Comparison of ENCODE assay signal across 1 cellular context in the genomic region with DNA sequence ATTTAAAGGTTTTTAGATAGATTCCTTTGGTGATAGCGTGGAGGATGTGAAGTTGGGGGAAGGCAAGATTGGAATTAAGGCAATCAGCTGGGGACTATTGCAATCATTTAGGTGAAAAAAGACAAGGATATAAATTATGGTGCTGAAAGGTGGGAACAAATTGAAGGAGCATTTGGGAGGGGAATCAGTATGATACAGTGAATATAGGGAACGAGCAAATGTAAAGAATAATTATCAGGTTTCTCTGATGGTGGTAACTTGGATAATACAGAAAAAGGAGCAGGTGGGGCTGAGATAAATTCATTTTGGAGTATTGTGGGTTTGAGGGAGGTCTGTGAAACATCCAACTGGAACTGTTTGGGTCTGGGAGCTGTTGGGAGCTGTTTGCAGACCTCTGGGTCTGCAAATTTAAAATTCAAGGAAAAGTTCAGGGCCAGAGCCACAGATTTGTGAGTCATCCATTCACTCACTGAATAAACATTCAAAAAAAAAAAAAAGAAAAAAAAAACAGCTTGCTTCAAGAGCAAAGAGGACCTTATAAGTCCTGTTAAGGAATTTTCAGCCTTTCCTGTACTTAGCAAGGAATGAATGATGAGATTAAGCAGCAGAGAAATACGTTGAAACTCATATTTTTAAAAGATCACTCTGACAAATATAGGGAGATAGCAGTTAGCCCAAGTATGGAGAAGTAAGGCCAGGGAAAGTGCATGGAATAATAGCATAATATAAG.
TF ChIP-seq lines count a peak whose summit lies in the region.

No MANE protein-coding gene starts in this region.

TF ChIP-seq in HepG2, 621 proteins besides CTCF, POLR2A, EP300 and RAD21 (continued from another document and continues in another):
- TF ChIP-seq, protein P1, sequence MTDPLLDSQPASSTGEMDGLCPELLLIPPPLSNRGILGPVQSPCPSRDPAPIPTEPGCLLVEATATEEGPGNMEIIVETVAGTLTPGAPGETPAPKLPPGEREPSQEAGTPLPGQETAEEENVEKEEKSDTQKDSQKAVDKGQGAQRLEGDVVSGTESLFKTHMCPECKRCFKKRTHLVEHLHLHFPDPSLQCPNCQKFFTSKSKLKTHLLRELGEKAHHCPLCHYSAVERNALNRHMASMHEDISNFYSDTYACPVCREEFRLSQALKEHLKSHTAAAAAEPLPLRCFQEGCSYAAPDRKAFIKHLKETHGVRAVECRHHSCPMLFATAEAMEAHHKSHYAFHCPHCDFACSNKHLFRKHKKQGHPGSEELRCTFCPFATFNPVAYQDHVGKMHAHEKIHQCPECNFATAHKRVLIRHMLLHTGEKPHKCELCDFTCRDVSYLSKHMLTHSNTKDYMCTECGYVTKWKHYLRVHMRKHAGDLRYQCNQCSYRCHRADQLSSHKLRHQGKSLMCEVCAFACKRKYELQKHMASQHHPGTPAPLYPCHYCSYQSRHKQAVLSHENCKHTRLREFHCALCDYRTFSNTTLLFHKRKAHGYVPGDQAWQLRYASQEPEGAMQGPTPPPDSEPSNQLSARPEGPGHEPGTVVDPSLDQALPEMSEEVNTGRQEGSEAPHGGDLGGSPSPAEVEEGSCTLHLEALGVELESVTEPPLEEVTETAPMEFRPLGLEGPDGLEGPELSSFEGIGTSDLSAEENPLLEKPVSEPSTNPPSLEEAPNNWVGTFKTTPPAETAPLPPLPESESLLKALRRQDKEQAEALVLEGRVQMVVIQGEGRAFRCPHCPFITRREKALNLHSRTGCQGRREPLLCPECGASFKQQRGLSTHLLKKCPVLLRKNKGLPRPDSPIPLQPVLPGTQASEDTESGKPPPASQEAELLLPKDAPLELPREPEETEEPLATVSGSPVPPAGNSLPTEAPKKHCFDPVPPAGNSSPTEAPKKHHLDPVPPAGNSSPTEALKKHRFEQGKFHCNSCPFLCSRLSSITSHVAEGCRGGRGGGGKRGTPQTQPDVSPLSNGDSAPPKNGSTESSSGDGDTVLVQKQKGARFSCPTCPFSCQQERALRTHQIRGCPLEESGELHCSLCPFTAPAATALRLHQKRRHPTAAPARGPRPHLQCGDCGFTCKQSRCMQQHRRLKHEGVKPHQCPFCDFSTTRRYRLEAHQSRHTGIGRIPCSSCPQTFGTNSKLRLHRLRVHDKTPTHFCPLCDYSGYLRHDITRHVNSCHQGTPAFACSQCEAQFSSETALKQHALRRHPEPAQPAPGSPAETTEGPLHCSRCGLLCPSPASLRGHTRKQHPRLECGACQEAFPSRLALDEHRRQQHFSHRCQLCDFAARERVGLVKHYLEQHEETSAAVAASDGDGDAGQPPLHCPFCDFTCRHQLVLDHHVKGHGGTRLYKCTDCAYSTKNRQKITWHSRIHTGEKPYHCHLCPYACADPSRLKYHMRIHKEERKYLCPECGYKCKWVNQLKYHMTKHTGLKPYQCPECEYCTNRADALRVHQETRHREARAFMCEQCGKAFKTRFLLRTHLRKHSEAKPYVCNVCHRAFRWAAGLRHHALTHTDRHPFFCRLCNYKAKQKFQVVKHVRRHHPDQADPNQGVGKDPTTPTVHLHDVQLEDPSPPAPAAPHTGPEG (CRISPR knock-in tag; IDR thresholded peaks at IDR 0.05): no peak
- TF ChIP-seq PRMT3 (CRISPR knock-in tag; IDR thresholded peaks at IDR 0.05; ENCODE audit: borderline replicate concordance, low read depth) (no peak), HNF4G (IDR thresholded peaks at IDR 0.05; ENCODE audit: borderline replicate concordance, low read depth, low read length) (peak; percentile 42; the same call in 1 of the 2 replicates), HNF4G (CRISPR knock-in tag; IDR thresholded peaks at IDR 0.05; ENCODE audit: borderline replicate concordance, low read depth) (no peak), HMGA1 (CRISPR knock-in tag; conservative IDR thresholded peaks at IDR 0.05) (no peak), ZC3H4 (CRISPR knock-in tag; IDR thresholded peaks at IDR 0.05; ENCODE audit: borderline replicate concordance) (no peak), XRCC5 (optimal IDR thresholded peaks at IDR 0.05; ENCODE audit: low read length) (no peak), HDAC2 (CRISPR knock-in tag; IDR thresholded peaks at IDR 0.05) (peak; percentile 42; the same call in 1 of the 2 replicates), NAIF1 (CRISPR knock-in tag; IDR thresholded peaks at IDR 0.05; ENCODE audit: borderline replicate concordance) (no peak), ZNF33B (CRISPR knock-in tag; IDR thresholded peaks at IDR 0.05) (no peak), ZBTB20 (CRISPR knock-in tag; IDR thresholded peaks at IDR 0.05; ENCODE audit: borderline replicate concordance, low read depth) (no peak), ZNF781 (CRISPR knock-in tag; IDR thresholded peaks at IDR 0.05; ENCODE audit: borderline replicate concordance, not compliant biosample characterization) (no peak), ZSCAN9 (CRISPR knock-in tag; IDR thresholded peaks at IDR 0.05; ENCODE audit: borderline replicate concordance) (no peak), NFRKB (IDR thresholded peaks at IDR 0.05) (no peak), DR1 (CRISPR knock-in tag; IDR thresholded peaks at IDR 0.05) (no peak), ZNF776 (CRISPR knock-in tag; IDR thresholded peaks at IDR 0.05) (no peak), ZFP82 (CRISPR knock-in tag; IDR thresholded peaks at IDR 0.05; ENCODE audit: borderline replicate concordance) (no peak), ZNF709 (CRISPR knock-in tag; IDR thresholded peaks at IDR 0.05) (no peak), ISL2 (CRISPR knock-in tag; IDR thresholded peaks at IDR 0.05) (peak; percentile 86), U2AF2 (IDR thresholded peaks at IDR 0.05; ENCODE audit: low read depth, low read length) (no peak), SP4 (CRISPR knock-in tag; IDR thresholded peaks at IDR 0.05) (no peak), ZNF775 (CRISPR knock-in tag; IDR thresholded peaks at IDR 0.05; ENCODE audit: borderline replicate concordance) (no peak), NFKB2 (CRISPR knock-in tag; IDR thresholded peaks at IDR 0.05; ENCODE audit: borderline replicate concordance) (no peak), ZNF510 (CRISPR knock-in tag; IDR thresholded peaks at IDR 0.05; ENCODE audit: low read depth) (no peak), CCAR2 (optimal IDR thresholded peaks at IDR 0.05; ENCODE audit: low read depth, low read length) (no peak), ZNF496 (CRISPR knock-in tag; IDR thresholded peaks at IDR 0.05; ENCODE audit: insufficient replicate concordance) (no peak)
- TF ChIP-seq, protein P2, sequence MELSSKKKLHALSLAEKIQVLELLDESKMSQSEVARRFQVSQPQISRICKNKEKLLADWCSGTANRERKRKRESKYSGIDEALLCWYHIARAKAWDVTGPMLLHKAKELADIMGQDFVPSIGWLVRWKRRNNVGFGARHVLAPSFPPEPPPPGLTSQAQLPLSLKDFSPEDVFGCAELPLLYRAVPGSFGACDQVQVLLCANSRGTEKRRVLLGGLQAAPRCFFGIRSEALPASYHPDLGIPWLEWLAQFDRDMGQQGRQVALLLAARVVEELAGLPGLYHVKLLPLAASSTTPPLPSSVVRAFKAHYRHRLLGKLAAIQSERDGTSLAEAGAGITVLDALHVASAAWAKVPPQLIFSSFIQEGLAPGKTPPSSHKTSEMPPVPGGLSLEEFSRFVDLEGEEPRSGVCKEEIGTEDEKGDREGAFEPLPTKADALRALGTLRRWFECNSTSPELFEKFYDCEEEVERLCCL (CRISPR knock-in tag; IDR thresholded peaks at IDR 0.05; ENCODE audit: borderline replicate concordance): no peak
- TF ChIP-seq, protein P3, sequence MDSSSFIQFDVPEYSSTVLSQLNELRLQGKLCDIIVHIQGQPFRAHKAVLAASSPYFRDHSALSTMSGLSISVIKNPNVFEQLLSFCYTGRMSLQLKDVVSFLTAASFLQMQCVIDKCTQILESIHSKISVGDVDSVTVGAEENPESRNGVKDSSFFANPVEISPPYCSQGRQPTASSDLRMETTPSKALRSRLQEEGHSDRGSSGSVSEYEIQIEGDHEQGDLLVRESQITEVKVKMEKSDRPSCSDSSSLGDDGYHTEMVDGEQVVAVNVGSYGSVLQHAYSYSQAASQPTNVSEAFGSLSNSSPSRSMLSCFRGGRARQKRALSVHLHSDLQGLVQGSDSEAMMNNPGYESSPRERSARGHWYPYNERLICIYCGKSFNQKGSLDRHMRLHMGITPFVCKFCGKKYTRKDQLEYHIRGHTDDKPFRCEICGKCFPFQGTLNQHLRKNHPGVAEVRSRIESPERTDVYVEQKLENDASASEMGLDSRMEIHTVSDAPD (CRISPR knock-in tag; IDR thresholded peaks at IDR 0.05): no peak
- TF ChIP-seq, protein P4, sequence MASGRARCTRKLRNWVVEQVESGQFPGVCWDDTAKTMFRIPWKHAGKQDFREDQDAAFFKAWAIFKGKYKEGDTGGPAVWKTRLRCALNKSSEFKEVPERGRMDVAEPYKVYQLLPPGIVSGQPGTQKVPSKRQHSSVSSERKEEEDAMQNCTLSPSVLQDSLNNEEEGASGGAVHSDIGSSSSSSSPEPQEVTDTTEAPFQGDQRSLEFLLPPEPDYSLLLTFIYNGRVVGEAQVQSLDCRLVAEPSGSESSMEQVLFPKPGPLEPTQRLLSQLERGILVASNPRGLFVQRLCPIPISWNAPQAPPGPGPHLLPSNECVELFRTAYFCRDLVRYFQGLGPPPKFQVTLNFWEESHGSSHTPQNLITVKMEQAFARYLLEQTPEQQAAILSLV (CRISPR knock-in tag; IDR thresholded peaks at IDR 0.05; ENCODE audit: borderline replicate concordance): no peak
- TF ChIP-seq, protein P5, sequence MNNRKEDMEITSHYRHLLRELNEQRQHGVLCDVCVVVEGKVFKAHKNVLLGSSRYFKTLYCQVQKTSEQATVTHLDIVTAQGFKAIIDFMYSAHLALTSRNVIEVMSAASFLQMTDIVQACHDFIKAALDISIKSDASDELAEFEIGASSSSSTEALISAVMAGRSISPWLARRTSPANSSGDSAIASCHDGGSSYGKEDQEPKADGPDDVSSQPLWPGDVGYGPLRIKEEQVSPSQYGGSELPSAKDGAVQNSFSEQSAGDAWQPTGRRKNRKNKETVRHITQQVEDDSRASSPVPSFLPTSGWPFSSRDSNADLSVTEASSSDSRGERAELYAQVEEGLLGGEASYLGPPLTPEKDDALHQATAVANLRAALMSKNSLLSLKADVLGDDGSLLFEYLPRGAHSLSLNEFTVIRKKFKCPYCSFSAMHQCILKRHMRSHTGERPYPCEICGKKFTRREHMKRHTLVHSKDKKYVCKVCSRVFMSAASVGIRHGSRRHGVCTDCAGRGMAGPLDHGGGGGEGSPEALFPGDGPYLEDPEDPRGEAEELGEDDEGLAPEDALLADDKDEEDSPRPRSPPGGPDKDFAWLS (CRISPR knock-in tag; IDR thresholded peaks at IDR 0.05; ENCODE audit: borderline replicate concordance): no peak
- TF ChIP-seq, protein P6, sequence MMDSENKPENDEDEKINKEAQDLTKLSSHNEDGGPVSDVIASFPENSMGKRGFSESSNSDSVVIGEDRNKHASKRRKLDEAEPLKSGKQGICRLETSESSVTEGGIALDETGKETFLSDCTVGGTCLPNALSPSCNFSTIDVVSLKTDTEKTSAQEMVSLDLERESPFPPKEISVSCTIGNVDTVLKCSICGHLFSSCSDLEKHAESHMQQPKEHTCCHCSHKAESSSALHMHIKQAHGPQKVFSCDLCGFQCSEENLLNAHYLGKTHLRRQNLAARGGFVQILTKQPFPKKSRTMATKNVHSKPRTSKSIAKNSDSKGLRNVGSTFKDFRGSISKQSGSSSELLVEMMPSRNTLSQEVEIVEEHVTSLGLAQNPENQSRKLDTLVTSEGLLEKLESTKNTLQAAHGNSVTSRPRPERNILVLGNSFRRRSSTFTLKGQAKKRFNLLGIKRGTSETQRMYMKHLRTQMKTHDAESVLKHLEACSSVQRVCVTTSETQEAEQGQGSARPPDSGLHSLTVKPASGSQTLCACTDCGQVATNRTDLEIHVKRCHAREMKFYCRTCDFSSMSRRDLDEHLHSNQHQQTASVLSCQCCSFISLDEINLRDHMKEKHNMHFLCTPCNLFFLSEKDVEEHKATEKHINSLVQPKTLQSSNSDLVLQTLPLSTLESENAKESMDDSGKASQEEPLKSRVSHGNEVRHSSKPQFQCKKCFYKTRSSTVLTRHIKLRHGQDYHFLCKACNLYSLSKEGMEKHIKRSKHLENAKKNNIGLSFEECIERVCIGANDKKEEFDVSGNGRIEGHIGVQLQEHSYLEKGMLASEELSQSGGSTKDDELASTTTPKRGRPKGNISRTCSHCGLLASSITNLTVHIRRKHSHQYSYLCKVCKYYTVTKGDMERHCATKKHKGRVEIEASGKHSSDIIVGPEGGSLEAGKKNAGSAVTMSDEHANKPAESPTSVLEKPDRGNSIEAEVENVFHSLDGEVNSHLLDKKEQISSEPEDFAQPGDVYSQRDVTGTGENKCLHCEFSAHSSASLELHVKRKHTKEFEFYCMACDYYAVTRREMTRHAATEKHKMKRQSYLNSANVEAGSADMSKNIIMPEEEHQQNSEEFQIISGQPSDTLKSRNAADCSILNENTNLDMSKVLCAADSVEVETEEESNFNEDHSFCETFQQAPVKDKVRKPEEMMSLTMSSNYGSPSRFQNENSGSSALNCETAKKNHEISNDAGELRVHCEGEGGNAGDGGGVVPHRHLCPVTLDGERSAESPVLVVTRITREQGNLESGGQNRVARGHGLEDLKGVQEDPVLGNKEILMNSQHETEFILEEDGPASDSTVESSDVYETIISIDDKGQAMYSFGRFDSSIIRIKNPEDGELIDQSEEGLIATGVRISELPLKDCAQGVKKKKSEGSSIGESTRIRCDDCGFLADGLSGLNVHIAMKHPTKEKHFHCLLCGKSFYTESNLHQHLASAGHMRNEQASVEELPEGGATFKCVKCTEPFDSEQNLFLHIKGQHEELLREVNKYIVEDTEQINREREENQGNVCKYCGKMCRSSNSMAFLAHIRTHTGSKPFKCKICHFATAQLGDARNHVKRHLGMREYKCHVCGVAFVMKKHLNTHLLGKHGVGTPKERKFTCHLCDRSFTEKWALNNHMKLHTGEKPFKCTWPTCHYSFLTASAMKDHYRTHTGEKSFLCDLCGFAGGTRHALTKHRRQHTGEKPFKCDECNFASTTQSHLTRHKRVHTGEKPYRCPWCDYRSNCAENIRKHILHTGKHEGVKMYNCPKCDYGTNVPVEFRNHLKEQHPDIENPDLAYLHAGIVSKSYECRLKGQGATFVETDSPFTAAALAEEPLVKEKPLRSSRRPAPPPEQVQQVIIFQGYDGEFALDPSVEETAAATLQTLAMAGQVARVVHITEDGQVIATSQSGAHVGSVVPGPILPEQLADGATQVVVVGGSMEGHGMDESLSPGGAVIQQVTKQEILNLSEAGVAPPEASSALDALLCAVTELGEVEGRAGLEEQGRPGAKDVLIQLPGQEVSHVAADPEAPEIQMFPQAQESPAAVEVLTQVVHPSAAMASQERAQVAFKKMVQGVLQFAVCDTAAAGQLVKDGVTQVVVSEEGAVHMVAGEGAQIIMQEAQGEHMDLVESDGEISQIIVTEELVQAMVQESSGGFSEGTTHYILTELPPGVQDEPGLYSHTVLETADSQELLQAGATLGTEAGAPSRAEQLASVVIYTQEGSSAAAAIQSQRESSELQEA (CRISPR knock-in tag; IDR thresholded peaks at IDR 0.05; ENCODE audit: not compliant biosample characterization): no peak
- TF ChIP-seq, protein P7, sequence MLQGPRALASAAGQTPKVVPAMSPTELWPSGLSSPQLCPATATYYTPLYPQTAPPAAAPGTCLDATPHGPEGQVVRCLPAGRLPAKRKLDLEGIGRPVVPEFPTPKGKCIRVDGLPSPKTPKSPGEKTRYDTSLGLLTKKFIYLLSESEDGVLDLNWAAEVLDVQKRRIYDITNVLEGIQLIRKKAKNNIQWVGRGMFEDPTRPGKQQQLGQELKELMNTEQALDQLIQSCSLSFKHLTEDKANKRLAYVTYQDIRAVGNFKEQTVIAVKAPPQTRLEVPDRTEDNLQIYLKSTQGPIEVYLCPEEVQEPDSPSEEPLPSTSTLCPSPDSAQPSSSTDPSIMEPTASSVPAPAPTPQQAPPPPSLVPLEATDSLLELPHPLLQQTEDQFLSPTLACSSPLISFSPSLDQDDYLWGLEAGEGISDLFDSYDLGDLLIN (CRISPR knock-in tag; IDR thresholded peaks at IDR 0.05; ENCODE audit: borderline replicate concordance): no peak
- TF ChIP-seq, protein P8, sequence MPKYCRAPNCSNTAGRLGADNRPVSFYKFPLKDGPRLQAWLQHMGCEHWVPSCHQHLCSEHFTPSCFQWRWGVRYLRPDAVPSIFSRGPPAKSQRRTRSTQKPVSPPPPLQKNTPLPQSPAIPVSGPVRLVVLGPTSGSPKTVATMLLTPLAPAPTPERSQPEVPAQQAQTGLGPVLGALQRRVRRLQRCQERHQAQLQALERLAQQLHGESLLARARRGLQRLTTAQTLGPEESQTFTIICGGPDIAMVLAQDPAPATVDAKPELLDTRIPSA (CRISPR knock-in tag; IDR thresholded peaks at IDR 0.05; ENCODE audit: borderline replicate concordance): no peak
